8 cellular contexts compared by ENCODE assay signal in genomic region chr19:12783849-12784393, GRCh38. TPM values are rescaled to one million over a fixed set of nuclear protein-coding genes. Genes with fewer than 3 reads are reported as not detected.
DNase-seq lines count a peak whose midpoint lies in the region; ATAC-seq and TF ChIP-seq lines count a peak whose summit lies in the region.

No MANE protein-coding gene starts in this region.

- no peaks in the 10 kb centered on the region for H3K27me3 Mint-ChIP-seq in activated CD4-positive, alpha-beta memory T cell treated with anti-CD3 and anti-CD28 coated beads for 36 hours

- no peak for TF ChIP-seq EP300 in sigmoid colon (IDR thresholded peaks at IDR 0.05)

- no peaks in the 10 kb centered on the region for H3K36me3 Mint-ChIP-seq in activated CD4-positive, alpha-beta memory T cell treated with anti-CD3 and anti-CD28 coated beads for 36 hours

- POLR2A ChIA-PET in activated CD4-positive, alpha-beta memory T cell treated with anti-CD3 and anti-CD28 coated beads for 36 hours (lab: Charles Lee), result interaction anchor here (2.0 to 3.5 kb wide), 2 partner anchors 8 to 11 kb away, joined by 18 to 87 read pairs; partner anchors contain the start of gene JUNB

- TF ChIP-seq CTCF in GM12875 (IDR thresholded peaks at IDR 0.05; ENCODE audit: borderline replicate concordance, insufficient read depth, low read depth, low read length), result no peak
- TF ChIP-seq CTCF in sigmoid colon (IDR thresholded peaks at IDR 0.05), result no peak

- TF ChIP-seq POLR2A in sigmoid colon (IDR thresholded peaks at IDR 0.05), result no peak

- ATAC-seq in left cardiac atrium, result peak in 1 of 2 donors; percentile 34

- H3K9me3 ChIP-seq in sigmoid colon, result no peaks in the 10 kb centered on the region

- H3K27ac Mint-ChIP-seq in activated CD4-positive, alpha-beta memory T cell treated with anti-CD3 and anti-CD28 coated beads for 36 hours, result no peak overlapping the region

- intact Hi-C loops in activated CD4-positive, alpha-beta memory T cell treated with anti-CD3 and anti-CD28 coated beads for 36 hours (cut with micrococcal nuclease), result no loop called here
- intact Hi-C loops in left cardiac atrium (cut with DNase I), result no loop called here
- intact Hi-C loops in sigmoid colon (cut with DNase I), result no loop called here

- 8 to 38% methylated on average over 19 of the region's 19 CpGs for WGBS in sigmoid colon, 2 donors

- no peaks in the 10 kb centered on the region for H3K9me3 Mint-ChIP-seq in activated CD4-positive, alpha-beta memory T cell treated with anti-CD3 and anti-CD28 coated beads for 36 hours

- H3K27me3 ChIP-seq in sigmoid colon, result no peaks in the 10 kb centered on the region

- peak overlapping the region; percentile 44 for H3K4me3 ChIP-seq in GM12875 (ENCODE audit: low read depth, low read length)
- peak overlapping the region in 1 of 4 donors; percentile 63 for H3K4me3 ChIP-seq in sigmoid colon

- peak; percentile 64 for DNase-seq in activated CD4-positive, alpha-beta memory T cell treated with anti-CD3 and anti-CD28 coated beads for 36 hours
- peak; percentile 82 for DNase-seq in left cardiac atrium
- no peak for DNase-seq in sigmoid colon
- DNase-seq in putamen (ENCODE audit: low spot score), result no peak
- DNase-seq in NK-92 treated with Interleukin-12 subunit alpha and Interleukin-12 subunit beta, amount 100 ng/mL, for 24 hours (lab: John Stamatoyannopoulos, UW), result no peak
- no peak for DNase-seq in NCI-H82 (lab: John Stamatoyannopoulos, UW)
- no peak for DNase-seq in DMS 273 treated with DMSO at 0.1 percent for 48 hours (lab: John Stamatoyannopoulos, UW)

- CTCF ChIA-PET in activated CD4-positive, alpha-beta memory T cell treated with anti-CD3 and anti-CD28 coated beads for 36 hours (lab: Charles Lee), result interaction anchor here (1.0 to 3.4 kb wide), 2 partner anchors 12 to 101 kb away, joined by 4 to 32 read pairs; no protein-coding TSS in a partner anchor

- H3K4me1 ChIP-seq in sigmoid colon, result peaks cover 0 to 67% (median 62%) of the 10 kb centered on the region in 4 donors

- peak overlapping the region; percentile 97 to 100 (median 98) for H3K27ac ChIP-seq in sigmoid colon

- peaks cover 29% of the 10 kb centered on the region for H3K4me1 Mint-ChIP-seq in activated CD4-positive, alpha-beta memory T cell treated with anti-CD3 and anti-CD28 coated beads for 36 hours (ENCODE audit: low read depth)

- no peak overlapping the region for H3K4me3 Mint-ChIP-seq in activated CD4-positive, alpha-beta memory T cell treated with anti-CD3 and anti-CD28 coated beads for 36 hours

- H3K36me3 ChIP-seq in sigmoid colon, result no peaks in the 10 kb centered on the region

RNA-seq across cellular contexts. Expression of gene JUNB, which starts 7.4 kb away (rescaled TPM):
- 100 to 1,000 TPM; 409 to 411 TPM for total RNA-seq in activated CD4-positive, alpha-beta memory T cell treated with anti-CD3 and anti-CD28 coated beads for 36 hours
- total RNA-seq in left cardiac atrium, result 100 to 1,000 TPM in 1 of 2 donors, 10 to 100 TPM in 1; 46.6 to 216 TPM
- total RNA-seq in sigmoid colon, result 1,000 to 10,000 TPM in 1 of 4 donors, 100 to 1,000 TPM in 3; 125 to 1,252 (median 504) TPM
- polyA plus RNA-seq in sigmoid colon, result 100 to 1,000 TPM in 2 of 3 donors, 10 to 100 TPM in 1; 91.6 to 289 (median 249) TPM

RNA-seq across cellular contexts. Expression of gene HOOK2, which starts 8.6 kb away (rescaled TPM):
- total RNA-seq in activated CD4-positive, alpha-beta memory T cell treated with anti-CD3 and anti-CD28 coated beads for 36 hours, result 10 to 100 TPM; 20.2 to 22.2 TPM
- total RNA-seq in left cardiac atrium (10 to 100 TPM; 16.8 to 28.8 TPM), sigmoid colon (10 to 100 TPM; 10.2 to 37.9 (median 12.7) TPM)
- 10 to 100 TPM; 36.0 to 80.4 (median 42.1) TPM for polyA plus RNA-seq in sigmoid colon

RNA-seq across cellular contexts. Expression of gene PRDX2, which starts 17.7 kb away (rescaled TPM):
- 100 to 1,000 TPM; 253 to 258 TPM for total RNA-seq in activated CD4-positive, alpha-beta memory T cell treated with anti-CD3 and anti-CD28 coated beads for 36 hours
- total RNA-seq in left cardiac atrium, result 100 to 1,000 TPM; 525 to 629 TPM
- total RNA-seq in sigmoid colon, result 100 to 1,000 TPM; 248 to 312 (median 264) TPM
- polyA plus RNA-seq in sigmoid colon, result 100 to 1,000 TPM; 277 to 379 (median 284) TPM

RNA-seq across cellular contexts. Expression of gene THSD8, which starts 17.9 kb away (rescaled TPM):
- total RNA-seq in activated CD4-positive, alpha-beta memory T cell treated with anti-CD3 and anti-CD28 coated beads for 36 hours, result 10 to 100 TPM; 42.4 to 44.6 TPM
- 1 to 10 TPM; 1.8 to 3.2 TPM for total RNA-seq in left cardiac atrium
- not detected for total RNA-seq in sigmoid colon
- polyA plus RNA-seq in sigmoid colon, result 1 to 10 TPM in 2 of 3 donors, not detected in 1; 2.5 to 2.8 TPM

RNA-seq across cellular contexts. Expression of gene RNASEH2A, which starts 22.5 kb away (rescaled TPM):
- total RNA-seq in activated CD4-positive, alpha-beta memory T cell treated with anti-CD3 and anti-CD28 coated beads for 36 hours, result 10 to 100 TPM; 61.9 to 66.8 TPM
- total RNA-seq in left cardiac atrium (1 to 10 TPM; 5.6 to 8.1 TPM), sigmoid colon (1 to 10 TPM; 1.9 to 3.7 (median 3.0) TPM)
- 10 to 100 TPM in 1 of 3 donors, 1 to 10 TPM in 2; 6.2 to 22.1 (median 7.2) TPM for polyA plus RNA-seq in sigmoid colon

Comparison
In these comparisons a context has a peak if more than half of its experiments do, and no peak if none do; other contexts are left out.
1. DNase-seq: peak in activated CD4-positive, alpha-beta memory T cell treated with anti-CD3 and anti-CD28 coated beads for 36 hours (single experiment) and left cardiac atrium (single experiment); none in sigmoid colon (single experiment), putamen (single experiment), NK-92 treated with Interleukin-12 subunit alpha and Interleukin-12 subunit beta, amount 100 ng/mL, for 24 hours (single experiment), NCI-H82 (single experiment) and DMS 273 treated with DMSO at 0.1 percent for 48 hours (single experiment).